In the genomic region with DNA sequence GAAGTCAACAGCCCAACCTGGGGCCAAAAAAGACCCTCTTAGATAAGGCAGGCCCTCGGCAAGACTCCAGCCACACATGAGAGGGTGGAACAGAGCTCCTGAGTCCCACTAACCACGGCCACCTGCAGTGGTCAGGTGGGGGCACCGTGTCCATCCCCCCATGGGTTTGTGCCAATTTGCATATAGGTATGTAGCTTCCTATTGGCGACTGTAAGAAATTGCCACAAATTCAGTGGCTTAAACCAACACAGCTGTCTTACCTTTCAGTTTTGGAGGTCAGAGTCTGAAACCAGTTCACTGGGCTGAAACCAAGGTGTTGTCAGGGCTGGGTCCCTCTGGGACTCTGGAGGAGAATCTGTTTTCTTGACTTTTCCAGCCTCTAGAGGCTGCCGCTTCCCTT, we compare ENCODE assay signal across 16 cellular contexts.
"Had no signal": no experiment of that assay in that cellular context is flagged by ENCODE, and none has a peak within 500 bp of the region (broad histone marks: within the 10 kb centered on the region; RNA-seq: fewer than 3 reads in every experiment).

No MANE protein-coding gene starts in this region.

- H3K27ac Mint-ChIP-seq: activated naive CD4-positive, alpha-beta T cell treated with anti-CD3 and anti-CD28 coated beads, Interleukin-2, amount 50 U/mL, for 24 hours; activated T-cell treated with anti-CD3 and anti-CD28 coated beads, Interleukin-2, amount 50 U/mL, for 72 hours; effector memory CD8-positive, alpha-beta T cell; nephron progenitor cell had no signal

- H3K27ac ChIP-seq: cardiac muscle cell, hepatocyte, transverse colon had no signal

- H3K4me3 ChIP-seq: cardiac muscle cell, hepatocyte, transverse colon had no signal

- DNase-seq: activated CD4-positive, alpha-beta T cell treated with anti-CD3 and anti-CD28 coated beads, Interleukin-2, amount 50 U/mL, for 4 hours; activated gamma-delta T cell; activated T-cell treated with anti-CD3 and anti-CD28 coated beads, Interleukin-2, amount 50 U/mL, for 72 hours; effector memory CD8-positive, alpha-beta T cell; mammary epithelial cell; nephron progenitor cell; nucleus accumbens; stimulated activated CD4-positive, alpha-beta T cell treated with anti-CD3 and anti-CD28 coated beads, Interleukin-12 subunit alpha, Interleukin-12 subunit beta, amount 100 ng/mL, for 4 hours; stimulated activated CD4-positive, alpha-beta T cell treated with anti-CD3 and anti-CD28 coated beads, Interleukin-1b, Interleukin-23, amount 100 ng/mL, for 48 hours; stimulated activated CD8-positive, alpha-beta memory T cell treated with anti-CD3 and anti-CD28 coated beads, Interleukin-4, amount 100 ng/mL, for 48 hours; stimulated activated naive CD4-positive, alpha-beta T cell treated with Interleukin-2 at 50 U/mL for 16 hours; transverse colon had no signal

- H3K4me2 ChIP-seq: hepatocyte had no signal

- H2AFZ ChIP-seq: hepatocyte had no signal

- H3K27me3 Mint-ChIP-seq: activated naive CD4-positive, alpha-beta T cell treated with anti-CD3 and anti-CD28 coated beads, Interleukin-2, amount 50 U/mL, for 24 hours had no signal

- H3K9me3 Mint-ChIP-seq: effector memory CD8-positive, alpha-beta T cell had no signal

- FAIRE-seq: TTC549 had no signal

- H3K36me3 ChIP-seq: transverse colon had no signal

- H3K4me1 Mint-ChIP-seq: activated naive CD4-positive, alpha-beta T cell treated with anti-CD3 and anti-CD28 coated beads, Interleukin-2, amount 50 U/mL, for 24 hours had no signal

- ATAC-seq: activated T-cell treated with anti-CD3 and anti-CD28 coated beads, Interleukin-2, amount 50 U/mL, for 72 hours; effector memory CD8-positive, alpha-beta T cell had no signal

- H3K4me3 Mint-ChIP-seq: activated naive CD4-positive, alpha-beta T cell treated with anti-CD3 and anti-CD28 coated beads, Interleukin-2, amount 50 U/mL, for 24 hours; activated T-cell treated with anti-CD3 and anti-CD28 coated beads, Interleukin-2, amount 50 U/mL, for 72 hours; effector memory CD8-positive, alpha-beta T cell; nephron progenitor cell had no signal

- H3K27me3 ChIP-seq: cardiac muscle cell, hepatocyte, transverse colon had no signal
